ENCODE assay signal across 17 cellular contexts in the genomic region with DNA sequence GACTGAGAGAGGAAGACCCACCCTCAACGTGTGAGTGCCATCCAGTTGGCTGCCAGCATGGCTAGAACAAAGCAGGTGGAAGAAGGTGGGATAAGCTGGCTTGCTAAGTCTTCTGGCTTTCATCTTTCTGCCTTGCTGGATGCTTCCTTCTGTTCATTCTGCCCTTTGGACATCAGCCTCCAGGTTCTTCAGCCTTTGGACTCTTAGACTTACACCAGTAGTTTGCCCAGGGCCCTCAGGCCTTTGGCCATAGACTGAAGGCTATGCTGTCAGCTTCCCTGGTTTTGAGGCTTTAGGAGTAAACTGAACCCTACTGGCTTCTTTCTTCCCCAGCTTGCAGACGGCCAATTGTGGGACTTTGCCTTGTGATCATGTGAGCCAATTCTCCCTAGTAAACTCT.
DNase-seq lines count a peak whose midpoint lies in the region; ATAC-seq and TF ChIP-seq lines count a peak whose summit lies in the region.
"Had no signal": no experiment of that assay in that cellular context is flagged by ENCODE, and none has a peak within 500 bp of the region (broad histone marks: within the 10 kb centered on the region; RNA-seq: fewer than 3 reads in every experiment).

No MANE protein-coding gene starts in this region.

- H3K36me3 ChIP-seq in hepatocyte (replicated peaks; ENCODE audit: insufficient read depth, low read depth) (no peaks in the 10 kb centered on the region), neural progenitor cell (no peaks in the 10 kb centered on the region)

- H3K79me2 ChIP-seq in hepatocyte (no peaks in the 10 kb centered on the region), neural progenitor cell (ENCODE audit: low read depth) (no peaks in the 10 kb centered on the region)

- H3K36me3 Mint-ChIP-seq in HFFc6 (ENCODE audit: low read depth) (peaks cover 9% of the 10 kb centered on the region; the same call in 1 of the 2 replicates), neural progenitor cell (no peaks in the 10 kb centered on the region)
- H3K36me3 Mint-ChIP-seq: CD8-positive, alpha-beta memory T cell had no signal

- H3K4me1 ChIP-seq in hepatocyte (ENCODE audit: insufficient read depth): no peaks in the 10 kb centered on the region
- peaks cover 9% of the 10 kb centered on the region for H3K4me1 ChIP-seq in neural progenitor cell

- no peak for TF ChIP-seq CTCF in 22Rv1 (IDR thresholded peaks at IDR 0.05)
- TF ChIP-seq CTCF in HFFc6 (IDR thresholded peaks at IDR 0.05): no peak
- TF ChIP-seq CTCF in hepatocyte (IDR thresholded peaks at IDR 0.05; ENCODE audit: poor library complexity): no peak
- no peak for TF ChIP-seq CTCF in neural progenitor cell (IDR thresholded peaks at IDR 0.05)

- DNase-seq in HFFc6 (no peak), hepatocyte (ENCODE audit: low spot score) (peak; percentile 48), neural progenitor cell (ENCODE audit: low spot score) (no peak), left cardiac atrium (no peak), KBM-7 (no peak), GM19240 (ENCODE audit: insufficient read length, low spot score) (no peak)
- DNase-seq: Calu3; CD8-positive, alpha-beta memory T cell; DMS153; NCI-H2107; NCI-H2227 treated with DMSO at 0.1 percent for 48 hours; NCI-H510A; PC-9; SHP77 had no signal

- no peak overlapping the region for H3K9ac ChIP-seq in neural progenitor cell

- no peak for ATAC-seq in left cardiac atrium
- ATAC-seq: HCT116 had no signal

- H3K9me2 ChIP-seq in hepatocyte (replicated peaks; ENCODE audit: insufficient read depth): no peaks in the 10 kb centered on the region

- H3K4me2 ChIP-seq in hepatocyte: no peak overlapping the region
- no peak overlapping the region for H3K4me2 ChIP-seq in neural progenitor cell
- H3K4me2 ChIP-seq: PC-9 had no signal

- H3K27me3 Mint-ChIP-seq in HFFc6 (ENCODE audit: insufficient read depth): 0 out of 2 replicates have a peak, but pooled peaks cover 1% of the 10 kb centered on the region
- H3K27me3 Mint-ChIP-seq in neural progenitor cell (ENCODE audit: insufficient read depth, low read depth): peaks cover 4% of the 10 kb centered on the region
- H3K27me3 Mint-ChIP-seq: IgD-negative memory B cell had no signal

- H2AFZ ChIP-seq in hepatocyte: no peak overlapping the region
- H2AFZ ChIP-seq in neural progenitor cell (replicated peaks): peak overlapping the region; percentile 37
- H2AFZ ChIP-seq: PC-9 had no signal

- in situ Hi-C loops in KBM-7 (cut with MboI; ENCODE audit: low pct_unique_long_range_greater_than_20kb, low sequenced_read_pairs): no loop called here

- no peak overlapping the region for H3K4me3 Mint-ChIP-seq in HFFc6
- H3K4me3 Mint-ChIP-seq in neural progenitor cell: no peak overlapping the region
- H3K4me3 Mint-ChIP-seq: CD8-positive, alpha-beta memory T cell had no signal

- 64% methylated on average over 2 of the region's 2 CpGs for WGBS in hepatocyte (ENCODE audit: low lambda C conversion rate, missing lambda C conversion rate)

- H3K9me3 Mint-ChIP-seq in HFFc6 (no peaks in the 10 kb centered on the region), neural progenitor cell (peaks cover 4% of the 10 kb centered on the region)
- H3K9me3 Mint-ChIP-seq: CD8-positive, alpha-beta memory T cell had no signal

- H3K27me3 ChIP-seq in hepatocyte (no peaks in the 10 kb centered on the region), neural progenitor cell (no peaks in the 10 kb centered on the region)

- H3K27ac Mint-ChIP-seq in HFFc6 (peak overlapping the region; percentile 90), neural progenitor cell (no peak overlapping the region)
- H3K27ac Mint-ChIP-seq: IgD-negative memory B cell had no signal

- H3K4me3 ChIP-seq in hepatocyte: no peak overlapping the region
- no peak overlapping the region for H3K4me3 ChIP-seq in neural progenitor cell
- H3K4me3 ChIP-seq: PC-9 had no signal

- peaks cover 1% of the 10 kb centered on the region for H3F3A ChIP-seq in neural progenitor cell (ENCODE audit: low read depth)

- H4K20me1 ChIP-seq in hepatocyte (ENCODE audit: insufficient read depth, poor library complexity, severe bottlenecking): no peaks in the 10 kb centered on the region
- H4K20me1 ChIP-seq in neural progenitor cell (ENCODE audit: low read depth): no peaks in the 10 kb centered on the region

- H3K27ac ChIP-seq in 22Rv1 (peak overlapping the region; percentile 53), hepatocyte (peak overlapping the region; percentile 32), neural progenitor cell (no peak overlapping the region)
- H3K27ac ChIP-seq: PC-9 had no signal

- intact Hi-C loops in left cardiac atrium (cut with DNase I): no loop called here

- H3K9me3 ChIP-seq in hepatocyte (ENCODE audit: low read depth): no peaks in the 10 kb centered on the region
- no peaks in the 10 kb centered on the region for H3K9me3 ChIP-seq in neural progenitor cell (ENCODE audit: low read depth)

- H3K4me1 Mint-ChIP-seq in HFFc6 (ENCODE audit: low read depth): peaks cover 54% of the 10 kb centered on the region
- H3K4me1 Mint-ChIP-seq in neural progenitor cell: peaks cover 6% of the 10 kb centered on the region
